1 cellular context compared by ENCODE assay signal in the genomic region with DNA sequence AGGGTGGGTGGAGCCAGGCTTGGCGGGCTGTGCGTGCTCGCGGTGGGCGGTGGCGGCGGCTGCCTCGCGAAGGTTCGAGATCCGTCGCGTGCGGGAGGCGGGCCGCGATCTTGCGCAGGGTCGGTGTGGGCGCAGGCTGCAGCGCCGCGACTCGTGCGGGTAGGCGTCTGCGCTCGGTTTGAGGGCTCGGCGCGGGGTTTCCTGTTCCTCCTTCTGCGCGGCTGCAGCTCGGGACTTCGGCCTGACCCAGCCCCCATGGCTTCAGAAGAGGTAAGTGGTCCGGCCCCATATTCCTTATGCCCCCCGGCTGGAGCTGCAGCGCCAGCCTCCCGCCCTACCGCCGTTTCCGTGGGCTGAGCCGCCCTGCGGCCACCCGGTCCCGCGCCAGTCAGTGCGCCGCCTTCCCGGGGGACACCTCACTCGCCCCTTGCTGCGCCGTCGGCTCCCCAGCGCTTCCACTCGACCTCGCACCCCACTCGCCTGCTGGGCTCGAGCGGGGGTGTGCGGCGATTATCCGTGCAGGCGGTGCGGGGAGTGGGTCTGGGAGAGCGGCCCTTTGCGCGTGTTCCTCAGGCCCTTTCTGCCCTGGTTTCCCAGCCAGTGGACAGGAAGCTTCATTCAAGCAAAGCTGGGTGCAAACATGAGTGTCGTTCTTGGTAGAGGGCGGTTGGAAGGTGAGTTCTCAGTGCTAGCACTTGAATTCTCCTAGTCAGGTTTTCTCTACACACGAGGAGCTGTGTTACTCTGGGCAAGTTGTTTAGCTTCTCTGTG.
TF ChIP-seq lines count a peak whose summit lies in the region.

TSS of gene CACYBP (plus strand) at position 22 of the 771 bp plus-strand sequence. CDS start at position 256, 234 bp downstream.

TF ChIP-seq in H1, 55 proteins besides CTCF, POLR2A, EP300 and RAD21:
- TF ChIP-seq CREB1 (IDR thresholded peaks at IDR 0.05): no peak
- no peak for TF ChIP-seq SP1 (IDR thresholded peaks at IDR 0.05; ENCODE audit: low read depth, low read length)
- no peak for TF ChIP-seq CEBPB (IDR thresholded peaks at IDR 0.05; ENCODE audit: low read depth, low read length)
- peak; percentile 75; the same call in 1 of the 2 replicates for TF ChIP-seq RBBP5 (IDR thresholded peaks at IDR 0.05; ENCODE audit: borderline replicate concordance, low read depth, low read length)
- TF ChIP-seq SUZ12 (IDR thresholded peaks at IDR 0.05; ENCODE audit: low read length): no peak
- TF ChIP-seq POLR2AphosphoS5 (IDR thresholded peaks at IDR 0.05; ENCODE audit: low read depth, low read length): peak; percentile 53
- TF ChIP-seq CTBP2 (IDR thresholded peaks at IDR 0.05; ENCODE audit: borderline replicate concordance, insufficient read depth, insufficient read length, low read length): no peak
- TF ChIP-seq E2F6 (IDR thresholded peaks at IDR 0.05): peak; percentile 82
- peak in 1 of 2 experiments; percentile 10; a peak in 2 of 4 replicates for TF ChIP-seq SIN3A (conservative IDR thresholded peaks at IDR 0.05 in 1 of 2, IDR thresholded peaks at IDR 0.05 in 1 of 2; ENCODE audit: low read depth in 1 of 2, low read length in 2 of 2)
- TF ChIP-seq SP2 (IDR thresholded peaks at IDR 0.05; ENCODE audit: low read length): no peak
- TF ChIP-seq KDM4A (IDR thresholded peaks at IDR 0.05; ENCODE audit: low read depth, low read length, severe bottlenecking): peak; percentile 91
- no peak; the same call in 1 of the 2 replicates for TF ChIP-seq RFX5 (IDR thresholded peaks at IDR 0.05; ENCODE audit: borderline replicate concordance, low read depth, low read length)
- TF ChIP-seq SP4 (IDR thresholded peaks at IDR 0.05; ENCODE audit: low read length): no peak
- TF ChIP-seq EZH2 (IDR thresholded peaks at IDR 0.05; ENCODE audit: low read depth, low read length, severe bottlenecking): no peak
- TF ChIP-seq NRF1 (IDR thresholded peaks at IDR 0.05; ENCODE audit: low read depth, low read length): no peak
- TF ChIP-seq TEAD4 (IDR thresholded peaks at IDR 0.05; ENCODE audit: low read depth, low read length): no peak
- TF ChIP-seq SAP30 (IDR thresholded peaks at IDR 0.05; ENCODE audit: insufficient read depth, insufficient replicate concordance, low read length): peak; percentile 34
- TF ChIP-seq TCF12 (IDR thresholded peaks at IDR 0.05; ENCODE audit: low read depth, low read length): no peak
- TF ChIP-seq HDAC2 (IDR thresholded peaks at IDR 0.05; ENCODE audit: borderline replicate concordance in 1 of 2, low read depth in 2 of 2, low read length in 2 of 2): peak in 1 of 2 experiments; percentile 91; a peak in 2 of 4 replicates
- TF ChIP-seq TAF1 (IDR thresholded peaks at IDR 0.05; ENCODE audit: low read depth, low read length): no peak
- TF ChIP-seq ASH2L (IDR thresholded peaks at IDR 0.05; ENCODE audit: low read length): no peak
- no peak for TF ChIP-seq BRCA1 (IDR thresholded peaks at IDR 0.05; ENCODE audit: low read depth, low read length)
- TF ChIP-seq HDAC6 (IDR thresholded peaks at IDR 0.05; ENCODE audit: low read depth, low read length): no peak
- TF ChIP-seq MAX (IDR thresholded peaks at IDR 0.05): peak; percentile 90
- TF ChIP-seq, protein P1, sequence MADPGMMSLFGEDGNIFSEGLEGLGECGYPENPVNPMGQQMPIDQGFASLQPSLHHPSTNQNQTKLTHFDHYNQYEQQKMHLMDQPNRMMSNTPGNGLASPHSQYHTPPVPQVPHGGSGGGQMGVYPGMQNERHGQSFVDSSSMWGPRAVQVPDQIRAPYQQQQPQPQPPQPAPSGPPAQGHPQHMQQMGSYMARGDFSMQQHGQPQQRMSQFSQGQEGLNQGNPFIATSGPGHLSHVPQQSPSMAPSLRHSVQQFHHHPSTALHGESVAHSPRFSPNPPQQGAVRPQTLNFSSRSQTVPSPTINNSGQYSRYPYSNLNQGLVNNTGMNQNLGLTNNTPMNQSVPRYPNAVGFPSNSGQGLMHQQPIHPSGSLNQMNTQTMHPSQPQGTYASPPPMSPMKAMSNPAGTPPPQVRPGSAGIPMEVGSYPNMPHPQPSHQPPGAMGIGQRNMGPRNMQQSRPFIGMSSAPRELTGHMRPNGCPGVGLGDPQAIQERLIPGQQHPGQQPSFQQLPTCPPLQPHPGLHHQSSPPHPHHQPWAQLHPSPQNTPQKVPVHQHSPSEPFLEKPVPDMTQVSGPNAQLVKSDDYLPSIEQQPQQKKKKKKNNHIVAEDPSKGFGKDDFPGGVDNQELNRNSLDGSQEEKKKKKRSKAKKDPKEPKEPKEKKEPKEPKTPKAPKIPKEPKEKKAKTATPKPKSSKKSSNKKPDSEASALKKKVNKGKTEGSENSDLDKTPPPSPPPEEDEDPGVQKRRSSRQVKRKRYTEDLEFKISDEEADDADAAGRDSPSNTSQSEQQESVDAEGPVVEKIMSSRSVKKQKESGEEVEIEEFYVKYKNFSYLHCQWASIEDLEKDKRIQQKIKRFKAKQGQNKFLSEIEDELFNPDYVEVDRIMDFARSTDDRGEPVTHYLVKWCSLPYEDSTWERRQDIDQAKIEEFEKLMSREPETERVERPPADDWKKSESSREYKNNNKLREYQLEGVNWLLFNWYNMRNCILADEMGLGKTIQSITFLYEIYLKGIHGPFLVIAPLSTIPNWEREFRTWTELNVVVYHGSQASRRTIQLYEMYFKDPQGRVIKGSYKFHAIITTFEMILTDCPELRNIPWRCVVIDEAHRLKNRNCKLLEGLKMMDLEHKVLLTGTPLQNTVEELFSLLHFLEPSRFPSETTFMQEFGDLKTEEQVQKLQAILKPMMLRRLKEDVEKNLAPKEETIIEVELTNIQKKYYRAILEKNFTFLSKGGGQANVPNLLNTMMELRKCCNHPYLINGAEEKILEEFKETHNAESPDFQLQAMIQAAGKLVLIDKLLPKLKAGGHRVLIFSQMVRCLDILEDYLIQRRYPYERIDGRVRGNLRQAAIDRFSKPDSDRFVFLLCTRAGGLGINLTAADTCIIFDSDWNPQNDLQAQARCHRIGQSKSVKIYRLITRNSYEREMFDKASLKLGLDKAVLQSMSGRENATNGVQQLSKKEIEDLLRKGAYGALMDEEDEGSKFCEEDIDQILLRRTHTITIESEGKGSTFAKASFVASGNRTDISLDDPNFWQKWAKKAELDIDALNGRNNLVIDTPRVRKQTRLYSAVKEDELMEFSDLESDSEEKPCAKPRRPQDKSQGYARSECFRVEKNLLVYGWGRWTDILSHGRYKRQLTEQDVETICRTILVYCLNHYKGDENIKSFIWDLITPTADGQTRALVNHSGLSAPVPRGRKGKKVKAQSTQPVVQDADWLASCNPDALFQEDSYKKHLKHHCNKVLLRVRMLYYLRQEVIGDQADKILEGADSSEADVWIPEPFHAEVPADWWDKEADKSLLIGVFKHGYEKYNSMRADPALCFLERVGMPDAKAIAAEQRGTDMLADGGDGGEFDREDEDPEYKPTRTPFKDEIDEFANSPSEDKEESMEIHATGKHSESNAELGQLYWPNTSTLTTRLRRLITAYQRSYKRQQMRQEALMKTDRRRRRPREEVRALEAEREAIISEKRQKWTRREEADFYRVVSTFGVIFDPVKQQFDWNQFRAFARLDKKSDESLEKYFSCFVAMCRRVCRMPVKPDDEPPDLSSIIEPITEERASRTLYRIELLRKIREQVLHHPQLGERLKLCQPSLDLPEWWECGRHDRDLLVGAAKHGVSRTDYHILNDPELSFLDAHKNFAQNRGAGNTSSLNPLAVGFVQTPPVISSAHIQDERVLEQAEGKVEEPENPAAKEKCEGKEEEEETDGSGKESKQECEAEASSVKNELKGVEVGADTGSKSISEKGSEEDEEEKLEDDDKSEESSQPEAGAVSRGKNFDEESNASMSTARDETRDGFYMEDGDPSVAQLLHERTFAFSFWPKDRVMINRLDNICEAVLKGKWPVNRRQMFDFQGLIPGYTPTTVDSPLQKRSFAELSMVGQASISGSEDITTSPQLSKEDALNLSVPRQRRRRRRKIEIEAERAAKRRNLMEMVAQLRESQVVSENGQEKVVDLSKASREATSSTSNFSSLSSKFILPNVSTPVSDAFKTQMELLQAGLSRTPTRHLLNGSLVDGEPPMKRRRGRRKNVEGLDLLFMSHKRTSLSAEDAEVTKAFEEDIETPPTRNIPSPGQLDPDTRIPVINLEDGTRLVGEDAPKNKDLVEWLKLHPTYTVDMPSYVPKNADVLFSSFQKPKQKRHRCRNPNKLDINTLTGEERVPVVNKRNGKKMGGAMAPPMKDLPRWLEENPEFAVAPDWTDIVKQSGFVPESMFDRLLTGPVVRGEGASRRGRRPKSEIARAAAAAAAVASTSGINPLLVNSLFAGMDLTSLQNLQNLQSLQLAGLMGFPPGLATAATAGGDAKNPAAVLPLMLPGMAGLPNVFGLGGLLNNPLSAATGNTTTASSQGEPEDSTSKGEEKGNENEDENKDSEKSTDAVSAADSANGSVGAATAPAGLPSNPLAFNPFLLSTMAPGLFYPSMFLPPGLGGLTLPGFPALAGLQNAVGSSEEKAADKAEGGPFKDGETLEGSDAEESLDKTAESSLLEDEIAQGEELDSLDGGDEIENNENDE (IDR thresholded peaks at IDR 0.05; ENCODE audit: insufficient replicate concordance, low read length): no peak
- no peak for TF ChIP-seq ZNF274 (IDR thresholded peaks at IDR 0.05; ENCODE audit: borderline replicate concordance, extremely low read depth, low read length)
- no peak; the same call in 1 of the 2 replicates for TF ChIP-seq PHF8 (conservative IDR thresholded peaks at IDR 0.05; ENCODE audit: low read depth, low read length)
